Comparison of ENCODE assay signal across 10 cellular contexts in genomic region chr5:93571111-93571977, GRCh38. TPM values are rescaled to one million over a fixed set of nuclear protein-coding genes. Genes with fewer than 3 reads are reported as not detected.
DNase-seq lines count a peak whose midpoint lies in the region; ATAC-seq and TF ChIP-seq lines count a peak whose summit lies in the region.
"Had no signal": no experiment of that assay in that cellular context is flagged by ENCODE, and none has a peak within 500 bp of the region (broad histone marks: within the 10 kb centered on the region; RNA-seq: fewer than 3 reads in every experiment).

No MANE protein-coding gene starts in this region.

- H3K4me3 ChIP-seq in coronary artery = peak overlapping the region; percentile 54

- DNase-seq in AG08396 (ENCODE audit: low spot score) (peak; percentile 4), GM13977 (ENCODE audit: low spot score) (peak; percentile 40), coronary artery (ENCODE audit: low spot score) (no peak), middle frontal gyrus (ENCODE audit: extremely low spot score, low spot score) (no peak)
- no peak for DNase-seq in natural killer cell treated with Interleukin-12 subunit alpha and Interleukin-12 subunit beta and Interleukin-15 and Interleukin-18, amount 100 ng/mL, for 72 hours (ENCODE audit: low spot score)
- DNase-seq in NK-92 treated with Interleukin-12 subunit alpha and Interleukin-12 subunit beta, amount 100 ng/mL, for 24 hours (lab: John Stamatoyannopoulos, UW) = no peak
- DNase-seq: small intestine had no signal

- no peak for ATAC-seq in natural killer cell treated with Interleukin-12 subunit alpha and Interleukin-12 subunit beta and Interleukin-15 and Interleukin-18, amount 100 ng/mL, for 72 hours
- ATAC-seq in GM18517 (IDR thresholded peaks at IDR 0.05; ENCODE audit: unreplicated experiment) (no peak), HG02588 (IDR thresholded peaks at IDR 0.05; ENCODE audit: unreplicated experiment) (no peak)

- H3K4me1 Mint-ChIP-seq in natural killer cell treated with Interleukin-12 subunit alpha and Interleukin-12 subunit beta and Interleukin-15 and Interleukin-18, amount 100 ng/mL, for 72 hours (ENCODE audit: low read depth in 2 of 2) = peaks cover 7 to 13% of the 10 kb centered on the region in 2 donors

- no peak for TF ChIP-seq CTCF in GM13977 (IDR thresholded peaks at IDR 0.05; ENCODE audit: extremely low read depth, insufficient read depth, missing control alignments)
- TF ChIP-seq CTCF in coronary artery (IDR thresholded peaks at IDR 0.05) = no peak

- in situ Hi-C loops in GM13977 (cut with MboI; ENCODE audit: low pct_unique_long_range_greater_than_20kb, low sequenced_read_pairs, unreplicated experiment) = no loop called here

- peaks cover 5% of the 10 kb centered on the region for H3K36me3 Mint-ChIP-seq in natural killer cell treated with Interleukin-12 subunit alpha and Interleukin-12 subunit beta and Interleukin-15 and Interleukin-18, amount 100 ng/mL, for 72 hours

- H3K27ac Mint-ChIP-seq in natural killer cell treated with Interleukin-12 subunit alpha and Interleukin-12 subunit beta and Interleukin-15 and Interleukin-18, amount 100 ng/mL, for 72 hours = no peak overlapping the region

- no peaks in the 10 kb centered on the region for H3K9me3 Mint-ChIP-seq in natural killer cell treated with Interleukin-12 subunit alpha and Interleukin-12 subunit beta and Interleukin-15 and Interleukin-18, amount 100 ng/mL, for 72 hours

- peak overlapping the region; percentile 25 for H3K4me3 Mint-ChIP-seq in natural killer cell treated with Interleukin-12 subunit alpha and Interleukin-12 subunit beta and Interleukin-15 and Interleukin-18, amount 100 ng/mL, for 72 hours

- no peak overlapping the region for H3K27ac ChIP-seq in coronary artery

- peaks cover 53 to 75% of the 10 kb centered on the region in 2 donors for H3K27me3 Mint-ChIP-seq in natural killer cell treated with Interleukin-12 subunit alpha and Interleukin-12 subunit beta and Interleukin-15 and Interleukin-18, amount 100 ng/mL, for 72 hours

RNA-seq across cellular contexts. Expression of gene NR2F1-AS1, which starts 9.7 kb away (rescaled TPM):
- total RNA-seq in natural killer cell treated with Interleukin-12 subunit alpha and Interleukin-12 subunit beta and Interleukin-15 and Interleukin-18, amount 100 ng/mL, for 72 hours = not detected
- total RNA-seq: T-helper 2 cell treated with Interferon-gamma antibody and Interleukin-4, amounts not matched to agents 100 ng/mL and 5 ng/mL, for 36 hours had no signal

RNA-seq across cellular contexts. Expression of gene NR2F1, which starts 11.7 kb away (rescaled TPM):
- not detected for total RNA-seq in natural killer cell treated with Interleukin-12 subunit alpha and Interleukin-12 subunit beta and Interleukin-15 and Interleukin-18, amount 100 ng/mL, for 72 hours
- total RNA-seq: T-helper 2 cell treated with Interferon-gamma antibody and Interleukin-4, amounts not matched to agents 100 ng/mL and 5 ng/mL, for 36 hours had no signal

Comparison
In these comparisons a context has a peak if more than half of its experiments do, and no peak if none do; other contexts are left out.
1. DNase-seq: peak in AG08396 (single experiment) and GM13977 (single experiment); none in coronary artery (single experiment), natural killer cell treated with Interleukin-12 subunit alpha and Interleukin-12 subunit beta and Interleukin-15 and Interleukin-18, amount 100 ng/mL, for 72 hours (single experiment), NK-92 treated with Interleukin-12 subunit alpha and Interleukin-12 subunit beta, amount 100 ng/mL, for 24 hours (single experiment) and middle frontal gyrus (single experiment).